31 cellular contexts compared by ENCODE assay signal in genomic region chr13:47869780-47870179, GRCh38.
"Had no signal": no experiment of that assay in that cellular context is flagged by ENCODE, and none has a peak within 500 bp of the region (broad histone marks: within the 10 kb centered on the region; RNA-seq: fewer than 3 reads in every experiment).

No MANE protein-coding gene starts in this region.

- ATAC-seq: activated CD4-positive, CD25-positive, alpha-beta regulatory T cell treated with anti-CD3 and anti-CD28 coated beads, Interleukin-2, amount 50 U/mL, for 24 hours; body of pancreas; heart left ventricle; left lobe of liver; mucosa of descending colon; pancreas; upper lobe of right lung had no signal

- FAIRE-seq: endometrium, kidney, pancreas, TTC549 had no signal

- H3K36me3 ChIP-seq: cardiac muscle cell, colonic mucosa, heart left ventricle, pancreas, prostate gland, right atrium auricular region, suprapubic skin, tibial artery, upper lobe of right lung, WERI-Rb-1 had no signal

- H3K27me3 ChIP-seq: body of pancreas, cardiac muscle cell, colonic mucosa, heart left ventricle, pancreas, right atrium auricular region, suprapubic skin, tibial artery, upper lobe of right lung had no signal

- H3K4me3 ChIP-seq: body of pancreas, cardiac muscle cell, colonic mucosa, heart left ventricle, lung, mucosa of descending colon, pancreas, prostate gland, right atrium auricular region, suprapubic skin, tibial artery, upper lobe of right lung had no signal

- DNase-seq: activated CD4-positive, alpha-beta T cell treated with anti-CD3 and anti-CD28 coated beads for 48 hours; activated CD4-positive, alpha-beta T cell treated with anti-CD3 and anti-CD28 coated beads, Interleukin-2, amount 50 U/mL, for 48 hours; activated CD8-positive, alpha-beta memory T cell treated with anti-CD3 and anti-CD28 coated beads for 24 hours; activated effector memory CD4-positive, alpha-beta T cell treated with Interleukin-2 at 50 U/mL for 16 hours; activated naive CD4-positive, alpha-beta T cell treated with Interleukin-2 at 50 U/mL for 16 hours; aorta; body of pancreas; cerebellar nuclear complex; colonic mucosa; effector CD8-positive, alpha-beta T cell; erythroblast; heart left ventricle; hypothalamus; immature natural killer cell; kidney; mucosa of descending colon; nephron progenitor cell; pancreas; stimulated activated naive CD4-positive, alpha-beta T cell; tibial artery; upper lobe of right lung; WERI-Rb-1 had no signal
